Comparison of ENCODE assay signal across 8 cellular contexts in the genomic region with DNA sequence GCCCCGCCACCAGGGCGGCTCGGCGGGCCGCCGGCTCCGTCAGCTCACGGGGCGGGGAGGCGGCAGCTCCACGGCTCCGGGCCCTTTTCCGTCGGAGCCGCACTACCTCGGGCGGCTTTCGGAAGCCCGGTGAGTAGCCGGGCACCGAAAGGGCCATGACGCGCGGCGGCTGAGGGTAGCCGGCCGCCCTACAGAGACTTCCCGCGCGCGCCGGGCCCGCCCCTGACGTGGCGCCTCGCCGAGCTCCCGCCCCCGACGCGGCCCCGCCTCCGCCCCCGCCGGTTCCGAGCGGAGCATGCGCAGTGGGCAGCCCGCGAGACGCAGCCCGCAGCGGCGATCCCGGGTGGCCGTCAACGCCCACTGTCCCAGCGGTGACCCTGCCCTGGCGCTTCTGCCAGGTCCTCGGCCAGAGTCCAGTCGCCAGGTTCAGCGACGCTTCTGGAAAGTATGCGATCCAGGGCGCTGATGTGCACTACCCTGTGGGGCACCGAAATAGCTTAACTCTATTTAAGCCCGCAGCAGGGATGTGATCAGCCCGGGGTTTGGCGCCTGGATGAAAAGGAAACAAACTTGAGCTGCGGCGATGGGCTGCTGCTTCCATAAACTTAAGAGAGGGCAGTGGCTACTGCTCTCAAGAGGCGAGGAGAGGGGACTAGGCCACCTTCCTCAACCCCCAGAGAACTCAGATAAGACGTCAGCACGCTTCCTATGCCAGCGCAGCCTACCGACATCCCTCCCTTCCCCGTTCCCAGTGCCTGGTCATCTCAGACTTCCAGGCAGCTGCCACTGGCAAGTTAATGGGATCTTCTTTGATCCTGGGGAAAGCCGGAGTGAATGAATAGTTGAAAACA. TPM values are rescaled to one million over a fixed set of nuclear protein-coding genes. Genes with fewer than 3 reads are reported as not detected.
DNase-seq lines count a peak whose midpoint lies in the region; ATAC-seq and TF ChIP-seq lines count a peak whose summit lies in the region.

A gene with protein sequence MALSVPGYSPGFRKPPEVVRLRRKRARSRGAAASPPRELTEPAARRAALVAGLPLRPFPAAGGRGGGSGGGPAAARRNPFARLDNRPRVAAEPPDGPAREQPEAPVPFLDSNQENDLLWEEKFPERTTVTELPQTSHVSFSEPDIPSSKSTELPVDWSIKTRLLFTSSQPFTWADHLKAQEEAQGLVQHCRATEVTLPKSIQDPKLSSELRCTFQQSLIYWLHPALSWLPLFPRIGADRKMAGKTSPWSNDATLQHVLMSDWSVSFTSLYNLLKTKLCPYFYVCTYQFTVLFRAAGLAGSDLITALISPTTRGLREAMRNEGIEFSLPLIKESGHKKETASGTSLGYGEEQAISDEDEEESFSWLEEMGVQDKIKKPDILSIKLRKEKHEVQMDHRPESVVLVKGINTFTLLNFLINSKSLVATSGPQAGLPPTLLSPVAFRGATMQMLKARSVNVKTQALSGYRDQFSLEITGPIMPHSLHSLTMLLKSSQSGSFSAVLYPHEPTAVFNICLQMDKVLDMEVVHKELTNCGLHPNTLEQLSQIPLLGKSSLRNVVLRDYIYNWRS (minus strand): TSS at position 200 of the 851 bp plus-strand sequence. CDS start 43 bp downstream, at position 157.

- no peaks in the 10 kb centered on the region for H3K36me3 ChIP-seq in thoracic aorta

- DNase-seq in NCI-H1048 (lab: John Stamatoyannopoulos, UW): peak; percentile 66
- DNase-seq in SKM-1 treated with dmso at 0.1 percent for 144 hours (lab: John Stamatoyannopoulos, UW; ENCODE audit: unreplicated experiment): peak; percentile 73
- DNase-seq in glutamatergic neuron: peak; percentile 94
- peak; percentile 97 for DNase-seq in osteocyte (ENCODE audit: extremely low spot score, unreplicated experiment)
- peak; percentile 36 for DNase-seq in thoracic aorta (ENCODE audit: low spot score)

- ATAC-seq in HG02571 (IDR thresholded peaks at IDR 0.05; ENCODE audit: unreplicated experiment): peak; percentile 84
- peak; percentile 83 for ATAC-seq in thoracic aorta (ENCODE audit: insufficient number of reproducible peaks, low FRiP score, low read depth)

- no peaks in the 10 kb centered on the region for H3K9me3 ChIP-seq in thoracic aorta

- peak within 1 kb of the TSS; percentile 87 for H3K4me3 ChIP-seq in thoracic aorta

- H3K27me3 ChIP-seq in thoracic aorta (replicated peaks; ENCODE audit: insufficient read depth): no peaks in the 10 kb centered on the region

- TF ChIP-seq CTCF in glutamatergic neuron (IDR thresholded peaks at IDR 0.05; ENCODE audit: partially characterized antibody, unreplicated experiment): no peak
- no peak for TF ChIP-seq CTCF in osteocyte (IDR thresholded peaks at IDR 0.05)
- no peak for TF ChIP-seq CTCF in thoracic aorta (IDR thresholded peaks at IDR 0.05)

- peaks cover 20% of the 10 kb centered on the region for H3K4me1 Mint-ChIP-seq in activated naive CD8-positive, alpha-beta T cell (ENCODE audit: low read depth)
- H3K4me1 Mint-ChIP-seq in glutamatergic neuron (ENCODE audit: low read depth, unreplicated experiment) (peaks cover 2% of the 10 kb centered on the region), osteocyte (ENCODE audit: unreplicated experiment) (peaks cover 29% of the 10 kb centered on the region)

- H3K4me1 ChIP-seq in thoracic aorta (ENCODE audit: control insufficient read depth in 1 of 2, low read depth in 2 of 2): peaks cover 6 to 14% of the 10 kb centered on the region in 2 donors

- H3K36me3 Mint-ChIP-seq in activated naive CD8-positive, alpha-beta T cell: peaks cover 5% of the 10 kb centered on the region
- H3K36me3 Mint-ChIP-seq in glutamatergic neuron (ENCODE audit: unreplicated experiment) (no peaks in the 10 kb centered on the region), osteocyte (ENCODE audit: unreplicated experiment) (peaks cover 7% of the 10 kb centered on the region)

- peak within 1 kb of the TSS; percentile 78 to 89 for H3K27ac ChIP-seq in thoracic aorta

- TF ChIP-seq POLR2A in GM10847 (IDR thresholded peaks at IDR 0.05; ENCODE audit: extremely low read depth, insufficient read length): peak; percentile 69

- peak within 1 kb of the TSS; percentile 93 for H3K4me3 Mint-ChIP-seq in activated naive CD8-positive, alpha-beta T cell
- H3K4me3 Mint-ChIP-seq in glutamatergic neuron (ENCODE audit: unreplicated experiment) (peak within 1 kb of the TSS; percentile 94), osteocyte (ENCODE audit: unreplicated experiment) (peak within 1 kb of the TSS; percentile 92)

- H3K27me3 Mint-ChIP-seq in activated naive CD8-positive, alpha-beta T cell: no peaks in the 10 kb centered on the region
- H3K27me3 Mint-ChIP-seq in glutamatergic neuron (ENCODE audit: unreplicated experiment) (no peaks in the 10 kb centered on the region), osteocyte (ENCODE audit: unreplicated experiment) (no peaks in the 10 kb centered on the region)

- H3K27ac Mint-ChIP-seq in activated naive CD8-positive, alpha-beta T cell: peak within 1 kb of the TSS; percentile 75
- H3K27ac Mint-ChIP-seq in glutamatergic neuron (ENCODE audit: unreplicated experiment): peak within 1 kb of the TSS; percentile 43
- H3K27ac Mint-ChIP-seq in osteocyte (ENCODE audit: unreplicated experiment): peak within 1 kb of the TSS; percentile 95

- no peaks in the 10 kb centered on the region for H3K9me3 Mint-ChIP-seq in activated naive CD8-positive, alpha-beta T cell (ENCODE audit: low read depth)
- H3K9me3 Mint-ChIP-seq in glutamatergic neuron (ENCODE audit: unreplicated experiment) (no peaks in the 10 kb centered on the region), osteocyte (ENCODE audit: unreplicated experiment) (no peaks in the 10 kb centered on the region)

RNA-seq across cellular contexts. Expression of the gene that starts here (rescaled TPM):
- total RNA-seq in glutamatergic neuron (ENCODE audit: unreplicated experiment) (8.5 TPM), osteocyte (18.6 and 19.0 TPM in 2 replicates), thoracic aorta (10 to 100 TPM; 12.1 to 19.2 TPM)

Comparison
In these comparisons a context has a peak if more than half of its experiments do, and no peak if none do; other contexts are left out.
1. Peak in every context shown above with its lines: DNase-seq, ATAC-seq, H3K4me3 ChIP-seq and H3K27ac ChIP-seq.
2. DNase-seq: peak in every context shown above with its lines; median percentile 97 in osteocyte; 94 in glutamatergic neuron; 73 in SKM-1 treated with dmso at 0.1 percent for 144 hours; 66 in NCI-H1048; 36 in thoracic aorta.
3. H3K27ac Mint-ChIP-seq: peak in every context shown above with its lines; median percentile 95 in osteocyte; 75 in activated naive CD8-positive, alpha-beta T cell; 43 in glutamatergic neuron.